In genomic region chr1:207822602-207823451, GRCh38 we compare ENCODE assay signal across 8 cellular contexts.
DNase-seq lines count a peak whose midpoint lies in the region; ATAC-seq lines count a peak whose summit lies in the region.

No MANE protein-coding gene starts in this region.

- H3K27ac ChIP-seq in duodenal mucosa (ENCODE audit: low read depth, low read length): peak overlapping the region; percentile 96

- peak overlapping the region; percentile 85 to 93 for H3K4me3 ChIP-seq in duodenal mucosa (ENCODE audit: low read depth in 1 of 2, low read length in 2 of 2)
- no peak overlapping the region for H3K4me3 ChIP-seq in MG63

- peaks cover 56% of the 10 kb centered on the region for H3K4me1 Mint-ChIP-seq in activated CD4-positive, alpha-beta T cell treated with anti-CD3 and anti-CD28 coated beads, Interleukin-2, amount 10 ng/mL, durations not matched to agents 24 days and 14 days
- H3K4me1 Mint-ChIP-seq in stimulated activated effector memory CD8-positive, alpha-beta T cell treated with anti-CD3 and anti-CD28 coated beads, Interleukin-12 subunit alpha, Interleukin-12 subunit beta, amount 100 ng/mL, for 72 hours: peaks cover 79% of the 10 kb centered on the region

- ATAC-seq in GM19452 (IDR thresholded peaks at IDR 0.05; ENCODE audit: unreplicated experiment) (peak; percentile 60), HG03520 (IDR thresholded peaks at IDR 0.05; ENCODE audit: unreplicated experiment) (peak; percentile 62)
- no peak for ATAC-seq in stimulated activated effector memory CD8-positive, alpha-beta T cell treated with anti-CD3 and anti-CD28 coated beads, Interleukin-12 subunit alpha, Interleukin-12 subunit beta, amount 100 ng/mL, for 72 hours

- H3K4me3 Mint-ChIP-seq in activated CD4-positive, alpha-beta T cell treated with anti-CD3 and anti-CD28 coated beads, Interleukin-2, amount 10 ng/mL, durations not matched to agents 24 days and 14 days: peak overlapping the region; percentile 83
- peak overlapping the region; percentile 71 for H3K4me3 Mint-ChIP-seq in stimulated activated effector memory CD8-positive, alpha-beta T cell treated with anti-CD3 and anti-CD28 coated beads, Interleukin-12 subunit alpha, Interleukin-12 subunit beta, amount 100 ng/mL, for 72 hours

- peak overlapping the region; percentile 92 for H3K27ac Mint-ChIP-seq in activated CD4-positive, alpha-beta T cell treated with anti-CD3 and anti-CD28 coated beads, Interleukin-2, amount 10 ng/mL, durations not matched to agents 24 days and 14 days
- peak overlapping the region; percentile 93 for H3K27ac Mint-ChIP-seq in stimulated activated effector memory CD8-positive, alpha-beta T cell treated with anti-CD3 and anti-CD28 coated beads, Interleukin-12 subunit alpha, Interleukin-12 subunit beta, amount 100 ng/mL, for 72 hours

- peaks cover 52 to 61% of the 10 kb centered on the region in 2 donors for H3K4me1 ChIP-seq in duodenal mucosa (ENCODE audit: control insufficient read depth in 1 of 2, insufficient read depth in 2 of 2, low read length in 2 of 2)

- H3K9me3 ChIP-seq in duodenal mucosa (ENCODE audit: control insufficient read depth in 1 of 2, low read length in 2 of 2) (no peaks in the 10 kb centered on the region), MG63 (no peaks in the 10 kb centered on the region)

- DNase-seq in DMS153 (lab: John Stamatoyannopoulos, UW) (peak; percentile 96), middle frontal gyrus (ENCODE audit: extremely low spot score, low spot score) (peak; percentile 93), MG63 (no peak)
- peak; percentile 84 for DNase-seq in activated CD4-positive, alpha-beta T cell treated with anti-CD3 and anti-CD28 coated beads, Interleukin-2, amount 10 ng/mL, durations not matched to agents 24 days and 14 days
- peak in 1 of 2 donors; percentile 63 for DNase-seq in stimulated activated effector memory CD8-positive, alpha-beta T cell treated with anti-CD3 and anti-CD28 coated beads, Interleukin-12 subunit alpha, Interleukin-12 subunit beta, amount 100 ng/mL, for 72 hours (ENCODE audit: low spot score in 2 of 2)

- peaks cover 9 to 24% of the 10 kb centered on the region in 2 donors for H3K36me3 ChIP-seq in duodenal mucosa (ENCODE audit: control insufficient read depth in 1 of 2, insufficient read depth in 2 of 2, low read length in 2 of 2)
- H3K36me3 ChIP-seq in MG63: peaks cover 2% of the 10 kb centered on the region; the same call in 1 of the 2 replicates

- H3K27me3 ChIP-seq in duodenal mucosa (ENCODE audit: control insufficient read depth in 1 of 2, insufficient read depth in 2 of 2, low read length in 2 of 2) (no peaks in the 10 kb centered on the region), MG63 (no peaks in the 10 kb centered on the region)

- peaks cover 18% of the 10 kb centered on the region for H3K36me3 Mint-ChIP-seq in activated CD4-positive, alpha-beta T cell treated with anti-CD3 and anti-CD28 coated beads, Interleukin-2, amount 10 ng/mL, durations not matched to agents 24 days and 14 days (ENCODE audit: low read depth)
- H3K36me3 Mint-ChIP-seq in stimulated activated effector memory CD8-positive, alpha-beta T cell treated with anti-CD3 and anti-CD28 coated beads, Interleukin-12 subunit alpha, Interleukin-12 subunit beta, amount 100 ng/mL, for 72 hours: peaks cover 59% of the 10 kb centered on the region

- H3K9ac ChIP-seq in duodenal mucosa (ENCODE audit: low read depth in 1 of 2, low read length in 2 of 2): peak overlapping the region; percentile 95 to 99

- H3K27me3 Mint-ChIP-seq in activated CD4-positive, alpha-beta T cell treated with anti-CD3 and anti-CD28 coated beads, Interleukin-2, amount 10 ng/mL, durations not matched to agents 24 days and 14 days: peaks cover 2% of the 10 kb centered on the region

- H3K9me3 Mint-ChIP-seq in activated CD4-positive, alpha-beta T cell treated with anti-CD3 and anti-CD28 coated beads, Interleukin-2, amount 10 ng/mL, durations not matched to agents 24 days and 14 days: peaks cover 4% of the 10 kb centered on the region
- no peaks in the 10 kb centered on the region for H3K9me3 Mint-ChIP-seq in stimulated activated effector memory CD8-positive, alpha-beta T cell treated with anti-CD3 and anti-CD28 coated beads, Interleukin-12 subunit alpha, Interleukin-12 subunit beta, amount 100 ng/mL, for 72 hours

- intact Hi-C loops in activated CD4-positive, alpha-beta T cell treated with anti-CD3 and anti-CD28 coated beads, Interleukin-2, amount 10 ng/mL, durations not matched to agents 24 days and 14 days (cut with micrococcal nuclease): no loop called here
